In the genomic region with DNA sequence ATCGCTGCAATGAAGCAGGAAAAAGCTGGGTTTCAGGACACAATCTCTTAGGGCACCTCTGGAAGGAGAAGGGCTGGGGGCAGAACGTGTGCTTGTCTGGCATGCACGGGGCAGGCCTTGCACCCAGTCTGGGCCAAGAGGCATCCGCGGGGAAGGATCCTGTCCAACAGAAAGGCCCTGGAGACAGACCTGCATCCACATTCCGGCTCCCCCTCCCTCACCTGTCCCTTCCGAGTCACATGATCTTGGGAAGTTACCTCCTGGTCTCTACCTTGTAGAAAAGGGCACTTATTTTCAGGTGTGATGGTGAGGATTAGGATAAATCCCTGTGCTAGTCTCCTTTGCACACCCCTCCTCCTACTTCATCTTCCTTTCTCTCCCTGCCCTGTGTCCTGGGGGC, we compare ENCODE assay signal across 19 cellular contexts.
"Had no signal": no experiment of that assay in that cellular context is flagged by ENCODE, and none has a peak within 500 bp of the region (broad histone marks: within the 10 kb centered on the region; RNA-seq: fewer than 3 reads in every experiment).

No MANE protein-coding gene starts in this region.

- FAIRE-seq: endothelial cell of umbilical vein, pancreas had no signal

- H3K27ac Mint-ChIP-seq: activated CD4-positive, alpha-beta T cell treated with anti-CD3 and anti-CD28 coated beads, Interleukin-2, amount 10 ng/mL, durations not matched to agents 7 days and 5 days; activated CD8-positive, alpha-beta T cell treated with anti-CD3 and anti-CD28 coated beads, Interleukin-2, amount 10 ng/mL, durations not matched to agents 7 days and 5 days; activated naive CD4-positive, alpha-beta T cell treated with anti-CD3 and anti-CD28 coated beads for 36 hours; activated T-cell treated with anti-CD3 and anti-CD28 coated beads, Interleukin-2, amount 50 U/mL, for 24 hours; dendritic cell treated with granulocyte-macrophage colony-stimulating factor and Interleukin-4, amounts not matched to agents 40 ng/mL and 50 ng/mL, for 4 days; naive thymus-derived CD4-positive, alpha-beta T cell; stimulated activated memory B cell treated with anti-CD40 and anti-IgM and Interleukin-4, amounts not matched to agents 10 μg/mL and 1 μg/mL and 100 μg/mL, for 72 hours; T-helper 1 cell treated with Interleukin-12 subunit alpha and Interleukin-12 subunit beta and Interleukin-4 antibody, amounts not matched to agents 30 μg/mL and 1 μg/mL, for 36 hours had no signal

- H3K4me1 Mint-ChIP-seq: naive thymus-derived CD4-positive, alpha-beta T cell had no signal

- ATAC-seq: activated CD4-positive, CD25-positive, alpha-beta regulatory T cell treated with anti-CD3 and anti-CD28 coated beads, Interleukin-2, amount 50 U/mL, for 24 hours; activated CD8-positive, alpha-beta T cell treated with anti-CD3 and anti-CD28 coated beads, Interleukin-2, amount 10 ng/mL, durations not matched to agents 7 days and 5 days; naive thymus-derived CD4-positive, alpha-beta T cell; pancreas; stimulated activated memory B cell treated with anti-CD40 and anti-IgM and Interleukin-4, amounts not matched to agents 10 μg/mL and 1 μg/mL and 100 μg/mL, for 72 hours had no signal

- H3K4me3 ChIP-seq: esophagus muscularis mucosa, left lung, pancreas, sigmoid colon had no signal

- H3K27me3 Mint-ChIP-seq: stimulated activated memory B cell treated with anti-CD40 and anti-IgM and Interleukin-4, amounts not matched to agents 10 μg/mL and 1 μg/mL and 100 μg/mL, for 72 hours had no signal

- H3K36me3 ChIP-seq: esophagus muscularis mucosa, left lung, pancreas, sigmoid colon had no signal

- H3K9me3 Mint-ChIP-seq: activated CD4-positive, alpha-beta T cell treated with anti-CD3 and anti-CD28 coated beads, Interleukin-2, amount 10 ng/mL, durations not matched to agents 7 days and 5 days; activated naive CD4-positive, alpha-beta T cell treated with anti-CD3 and anti-CD28 coated beads for 36 hours; dendritic cell treated with granulocyte-macrophage colony-stimulating factor and Interleukin-4, amounts not matched to agents 40 ng/mL and 50 ng/mL, for 4 days; T-helper 1 cell treated with Interleukin-12 subunit alpha and Interleukin-12 subunit beta and Interleukin-4 antibody, amounts not matched to agents 30 μg/mL and 1 μg/mL, for 36 hours had no signal

- H3K27ac ChIP-seq: left lung, sigmoid colon had no signal

- H3K9me3 ChIP-seq: left lung, pancreas, sigmoid colon had no signal

- H3K27me3 ChIP-seq: left lung, pancreas, sigmoid colon had no signal

- H3K4me3 Mint-ChIP-seq: activated CD4-positive, alpha-beta T cell treated with anti-CD3 and anti-CD28 coated beads, Interleukin-2, amount 10 ng/mL, durations not matched to agents 7 days and 5 days; activated CD8-positive, alpha-beta T cell treated with anti-CD3 and anti-CD28 coated beads, Interleukin-2, amount 10 ng/mL, durations not matched to agents 7 days and 5 days; activated naive CD4-positive, alpha-beta T cell treated with anti-CD3 and anti-CD28 coated beads for 36 hours; activated T-cell treated with anti-CD3 and anti-CD28 coated beads, Interleukin-2, amount 50 U/mL, for 24 hours; dendritic cell treated with granulocyte-macrophage colony-stimulating factor and Interleukin-4, amounts not matched to agents 40 ng/mL and 50 ng/mL, for 4 days; naive thymus-derived CD4-positive, alpha-beta T cell; stimulated activated memory B cell treated with anti-CD40 and anti-IgM and Interleukin-4, amounts not matched to agents 10 μg/mL and 1 μg/mL and 100 μg/mL, for 72 hours; T-helper 1 cell treated with Interleukin-12 subunit alpha and Interleukin-12 subunit beta and Interleukin-4 antibody, amounts not matched to agents 30 μg/mL and 1 μg/mL, for 36 hours had no signal

- DNase-seq: activated CD4-positive, alpha-beta T cell treated with anti-CD3 and anti-CD28 coated beads, Interleukin-2, amount 10 ng/mL, durations not matched to agents 7 days and 5 days; activated CD8-positive, alpha-beta T cell treated with anti-CD3 and anti-CD28 coated beads, Interleukin-2, amount 10 ng/mL, durations not matched to agents 7 days and 5 days; activated naive CD4-positive, alpha-beta T cell treated with anti-CD3 and anti-CD28 coated beads for 36 hours; activated T-cell treated with anti-CD3 and anti-CD28 coated beads, Interleukin-2, amount 50 U/mL, for 24 hours; aorta; cerebellar nuclear complex; effector memory CD4-positive, alpha-beta T cell; left lung; mammary epithelial cell; naive thymus-derived CD4-positive, alpha-beta T cell; pancreas; sigmoid colon; stimulated activated CD4-positive, alpha-beta T cell treated with anti-CD3 and anti-CD28 coated beads, Interleukin-4, amount 100 ng/mL, for 4 hours had no signal
